In genomic region chr2:177148477-177149154, GRCh38 we compare ENCODE assay signal across 8 cellular contexts.
DNase-seq lines count a peak whose midpoint lies in the region; ATAC-seq and TF ChIP-seq lines count a peak whose summit lies in the region.

No MANE protein-coding gene starts in this region.

- H3K36me3 Mint-ChIP-seq in CD14-positive monocyte: no peaks in the 10 kb centered on the region

- DNase-seq in CD14-positive monocyte (ENCODE audit: low spot score) (peak; percentile 58), NCI-H69 (lab: John Stamatoyannopoulos, UW) (peak; percentile 87), ecto neural progenitor cell (ENCODE audit: low spot score) (peak; percentile 87), medulla oblongata (ENCODE audit: extremely low spot score) (peak; percentile 87)
- DNase-seq in activated CD4-positive, alpha-beta T cell treated with anti-CD3 and anti-CD28 coated beads, Interleukin-2, amount 50 U/mL, for 24 hours (ENCODE audit: low read depth in 1 of 2, low spot score in 1 of 2): peak; percentile 45 to 58
- DNase-seq in stimulated activated CD8-positive, alpha-beta memory T cell treated with anti-CD3 and anti-CD28 coated beads, Interleukin-12 subunit alpha, Interleukin-12 subunit beta, amount 100 ng/mL, for 24 hours (ENCODE audit: extremely low read depth): peak; percentile 40

- peak; percentile 95 for TF ChIP-seq CTCF in CD14-positive monocyte (IDR thresholded peaks at IDR 0.05)

- H3K4me1 Mint-ChIP-seq in CD14-positive monocyte: peaks cover 16% of the 10 kb centered on the region

- H3K9me3 Mint-ChIP-seq in CD14-positive monocyte: peaks cover 0 to 4% (median 0%) of the 10 kb centered on the region in 7 donors

- ATAC-seq in GM19395 (IDR thresholded peaks at IDR 0.05; ENCODE audit: unreplicated experiment): peak; percentile 85
- ATAC-seq in HG03469 (IDR thresholded peaks at IDR 0.05; ENCODE audit: unreplicated experiment): peak; percentile 58

- H3K27ac Mint-ChIP-seq in CD14-positive monocyte: no peak overlapping the region

- peaks cover 20 to 34% (median 27%) of the 10 kb centered on the region in 3 donors for H3K27me3 Mint-ChIP-seq in CD14-positive monocyte (ENCODE audit: low read depth in 3 of 3)

- H3K4me3 Mint-ChIP-seq in CD14-positive monocyte: peak overlapping the region; percentile 83 to 99

- intact Hi-C loops in CD14-positive monocyte (cut with micrococcal nuclease): loop anchor here (5.0 kb wide), 2 partner anchors 1021 to 1026 kb away; partner anchors contain the start of genes HOXD8 (in 1 of the 2) and HOXD9 (in 1 of the 2)

Comparison
In these comparisons a context has a peak if more than half of its experiments do, and no peak if none do; other contexts are left out.
1. Peak in every context shown above with its lines: DNase-seq and ATAC-seq.